9 cellular contexts compared by ENCODE assay signal in the genomic region with DNA sequence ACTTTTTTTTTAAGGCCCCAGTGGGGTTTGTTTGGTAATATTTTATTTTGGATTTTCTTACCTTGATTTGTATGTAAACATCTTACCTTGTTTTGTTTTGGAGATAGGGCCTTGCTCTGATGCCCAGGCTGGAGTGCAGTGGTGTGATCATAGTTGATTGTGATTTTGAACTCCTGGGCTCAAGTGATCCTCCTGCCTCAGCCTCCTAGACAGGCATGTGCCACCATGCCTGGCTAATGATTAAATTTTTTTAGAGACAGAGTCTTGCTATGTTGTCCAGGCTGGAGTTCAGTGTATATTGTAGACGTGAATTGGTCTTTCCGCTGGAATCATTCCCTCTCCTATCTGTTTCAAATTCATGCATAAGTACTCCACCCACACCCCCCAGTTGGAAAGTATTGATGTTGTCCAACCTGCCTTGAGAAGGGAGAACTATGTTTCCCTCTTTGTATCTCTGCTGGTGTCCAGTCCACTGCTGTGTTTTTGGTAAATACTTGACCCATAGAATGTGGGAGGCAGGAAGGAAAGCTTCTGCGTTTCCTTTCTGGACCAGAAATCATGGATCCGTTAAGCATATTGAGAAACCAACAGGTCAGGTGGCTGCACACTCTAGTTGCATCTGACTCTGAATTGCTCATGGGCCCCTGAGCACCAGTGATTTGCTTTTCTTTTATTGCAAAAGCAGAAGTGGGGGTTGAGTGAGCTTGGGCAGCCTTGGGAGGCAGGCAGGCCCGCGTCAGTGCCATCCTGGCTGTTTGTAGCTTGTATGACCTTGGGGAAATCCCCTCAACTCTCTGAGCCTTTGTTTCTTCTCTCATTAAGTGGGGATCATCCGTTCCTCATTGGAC. TPM values are rescaled to one million over a fixed set of nuclear protein-coding genes. Genes with fewer than 3 reads are reported as not detected.
DNase-seq lines count a peak whose midpoint lies in the region; ATAC-seq and TF ChIP-seq lines count a peak whose summit lies in the region.
"Had no signal": no experiment of that assay in that cellular context is flagged by ENCODE, and none has a peak within 500 bp of the region (broad histone marks: within the 10 kb centered on the region; RNA-seq: fewer than 3 reads in every experiment).

No MANE protein-coding gene starts in this region.

- H3K27ac ChIP-seq in caudate nucleus (ENCODE audit: low read depth, low read length) (no peak overlapping the region), smooth muscle cell (ENCODE audit: low read depth) (no peak overlapping the region)
- H3K27ac ChIP-seq: SK-N-MC had no signal

- no peaks in the 10 kb centered on the region for H3K27me3 ChIP-seq in smooth muscle cell (ENCODE audit: low read depth)

- DNase-seq in activated B cell treated with CpG ODN at 0.5 μM for 24 hours (peak; percentile 53), nephron progenitor cell (no peak), caudate nucleus (lab: John Stamatoyannopoulos, UW) (no peak), smooth muscle cell (lab: John Stamatoyannopoulos, UW; ENCODE audit: unreplicated experiment) (no peak), NCI-H1694 (lab: John Stamatoyannopoulos, UW) (no peak), hepatic stellate cell (ENCODE audit: low spot score) (no peak)

- no peaks in the 10 kb centered on the region for H3K79me2 ChIP-seq in smooth muscle cell (ENCODE audit: low read depth)

- H3K9me3 Mint-ChIP-seq in activated B cell treated with CpG ODN at 0.5 μM for 24 hours: no peaks in the 10 kb centered on the region
- no peaks in the 10 kb centered on the region for H3K9me3 Mint-ChIP-seq in nephron progenitor cell

- H3K4me1 Mint-ChIP-seq in activated B cell treated with CpG ODN at 0.5 μM for 24 hours: peaks cover 40% of the 10 kb centered on the region
- H3K4me1 Mint-ChIP-seq in nephron progenitor cell: peaks cover 66% of the 10 kb centered on the region

- H3K4me1 ChIP-seq in smooth muscle cell (ENCODE audit: low read depth): no peaks in the 10 kb centered on the region

- 89% methylated on average over 7 of the region's 7 CpGs for WGBS in smooth muscle cell (ENCODE audit: low lambda C conversion rate)

- H3K27me3 Mint-ChIP-seq in activated B cell treated with CpG ODN at 0.5 μM for 24 hours (no peaks in the 10 kb centered on the region), nephron progenitor cell (ENCODE audit: low read depth, poor library complexity) (peaks cover 3% of the 10 kb centered on the region)

- H2AFZ ChIP-seq in smooth muscle cell (ENCODE audit: low read depth): no peak overlapping the region

- no peak overlapping the region for H3K4me2 ChIP-seq in smooth muscle cell

- ATAC-seq in GM18517 (IDR thresholded peaks at IDR 0.05; ENCODE audit: unreplicated experiment): peak; percentile 55
- ATAC-seq in HG03039 (IDR thresholded peaks at IDR 0.05; ENCODE audit: unreplicated experiment): peak; percentile 44
- peak; percentile 96 for ATAC-seq in activated B cell treated with CpG ODN at 0.5 μM for 24 hours (ENCODE audit: low read depth)

- H3K27ac Mint-ChIP-seq in activated B cell treated with CpG ODN at 0.5 μM for 24 hours (peak overlapping the region; percentile 80), nephron progenitor cell (peak overlapping the region; percentile 80)

- H3K9ac ChIP-seq in smooth muscle cell (ENCODE audit: low read depth): no peak overlapping the region

- no peaks in the 10 kb centered on the region for H3K9me3 ChIP-seq in smooth muscle cell (replicated peaks; ENCODE audit: low read depth)

- H3K4me3 ChIP-seq in smooth muscle cell: no peak overlapping the region
- H3K4me3 ChIP-seq: SK-N-MC had no signal

- peak overlapping the region; percentile 69 for H3K4me3 Mint-ChIP-seq in activated B cell treated with CpG ODN at 0.5 μM for 24 hours
- no peak overlapping the region for H3K4me3 Mint-ChIP-seq in nephron progenitor cell

- no peak for TF ChIP-seq CTCF in activated B cell treated with CpG ODN at 0.5 μM for 24 hours (IDR thresholded peaks at IDR 0.05)
- no peak for TF ChIP-seq CTCF in nephron progenitor cell (IDR thresholded peaks at IDR 0.05)
- TF ChIP-seq CTCF in smooth muscle cell (IDR thresholded peaks at IDR 0.05; ENCODE audit: borderline replicate concordance, insufficient read depth, poor library complexity, severe bottlenecking): no peak

- no peaks in the 10 kb centered on the region for H3F3A ChIP-seq in smooth muscle cell (ENCODE audit: low read depth)

- H3K36me3 Mint-ChIP-seq in activated B cell treated with CpG ODN at 0.5 μM for 24 hours (ENCODE audit: low read depth): no peaks in the 10 kb centered on the region
- no peaks in the 10 kb centered on the region for H3K36me3 Mint-ChIP-seq in nephron progenitor cell (ENCODE audit: low read depth)

- no peaks in the 10 kb centered on the region for H3K36me3 ChIP-seq in smooth muscle cell (ENCODE audit: low read depth)

- no peaks in the 10 kb centered on the region for H4K20me1 ChIP-seq in smooth muscle cell (ENCODE audit: low read depth)

- CTCF ChIA-PET in activated B cell treated with CpG ODN at 0.5 μM for 24 hours (lab: Charles Lee): interaction anchor here (1.0 to 3.2 kb wide), 8 partner anchors 14 to 416 kb away, joined by 3 to 21 read pairs (median 6); a partner anchor contains a TSS

- intact Hi-C loops in activated B cell treated with CpG ODN at 0.5 μM for 24 hours (cut with micrococcal nuclease): loop anchor here (1.0 to 2.0 kb wide), 6 partner anchors 8 to 406 kb away; a partner anchor contains a TSS

- POLR2A ChIA-PET in activated B cell treated with CpG ODN at 0.5 μM for 24 hours (lab: Charles Lee): interaction anchor here (0.6 to 4.7 kb wide), 30 partner anchors 9 to 517 kb away, joined by 3 to 80 read pairs (median 5); a partner anchor contains a TSS

RNA-seq across cellular contexts. Expression of a gene that starts 25.0 kb away (rescaled TPM):
- total RNA-seq in activated B cell treated with CpG ODN at 0.5 μM for 24 hours: 8.1 TPM in 2 replicates
- 6.1 and 9.7 TPM in 2 replicates for total RNA-seq in smooth muscle cell
- 9.8 and 11.3 TPM in 2 replicates for polyA plus RNA-seq in smooth muscle cell

Comparison
In these comparisons a context has a peak if more than half of its experiments do, and no peak if none do; other contexts are left out.
1. ATAC-seq: peak in every context shown above with its lines; median percentile 96 in activated B cell treated with CpG ODN at 0.5 μM for 24 hours; 55 in GM18517; 44 in HG03039.